1 cellular context compared by ENCODE assay signal in the genomic region with DNA sequence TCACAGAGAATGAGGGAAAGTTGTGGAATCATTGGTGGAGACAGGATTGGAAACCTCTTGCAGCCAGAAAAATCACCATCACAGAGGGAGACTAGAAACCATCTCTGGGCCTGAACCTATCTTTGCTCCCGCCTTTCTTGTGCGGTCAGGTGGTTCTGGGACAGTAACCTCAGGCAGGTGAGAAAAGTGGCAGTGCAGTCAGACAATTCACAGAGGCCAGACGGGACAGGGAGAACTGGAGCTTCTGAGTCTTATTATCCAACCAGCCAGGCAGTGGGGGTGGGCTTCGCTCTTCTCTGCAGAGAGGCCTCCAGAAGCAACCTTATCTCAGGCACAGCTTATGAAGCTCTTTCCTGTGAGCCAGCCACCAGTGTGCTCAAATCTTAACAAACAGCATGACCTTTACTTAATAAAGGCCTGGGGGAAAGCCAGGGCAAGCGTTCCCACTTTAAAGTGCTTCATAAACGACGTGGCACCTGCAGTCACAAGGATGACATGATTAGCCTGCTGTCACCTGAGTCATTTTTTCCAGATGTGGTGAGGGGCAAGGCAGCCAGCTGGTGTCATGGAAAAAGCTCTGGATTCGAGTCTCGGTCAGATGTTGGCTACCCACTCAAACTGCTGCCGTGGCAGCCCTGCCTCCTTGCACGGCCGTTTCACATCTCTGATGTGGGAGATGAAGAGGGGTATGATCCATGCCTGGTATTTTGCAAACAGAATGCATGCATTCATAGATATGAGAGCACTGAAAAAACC.
TF ChIP-seq lines count a peak whose summit lies in the region.

No MANE protein-coding gene starts in this region.

TF ChIP-seq in K562, 482 proteins besides CTCF, POLR2A, EP300 and RAD21 (continued from another document and continues in another):
- TF ChIP-seq, protein P1, sequence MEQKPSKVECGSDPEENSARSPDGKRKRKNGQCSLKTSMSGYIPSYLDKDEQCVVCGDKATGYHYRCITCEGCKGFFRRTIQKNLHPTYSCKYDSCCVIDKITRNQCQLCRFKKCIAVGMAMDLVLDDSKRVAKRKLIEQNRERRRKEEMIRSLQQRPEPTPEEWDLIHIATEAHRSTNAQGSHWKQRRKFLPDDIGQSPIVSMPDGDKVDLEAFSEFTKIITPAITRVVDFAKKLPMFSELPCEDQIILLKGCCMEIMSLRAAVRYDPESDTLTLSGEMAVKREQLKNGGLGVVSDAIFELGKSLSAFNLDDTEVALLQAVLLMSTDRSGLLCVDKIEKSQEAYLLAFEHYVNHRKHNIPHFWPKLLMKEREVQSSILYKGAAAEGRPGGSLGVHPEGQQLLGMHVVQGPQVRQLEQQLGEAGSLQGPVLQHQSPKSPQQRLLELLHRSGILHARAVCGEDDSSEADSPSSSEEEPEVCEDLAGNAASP (IDR thresholded peaks at IDR 0.05), result no peak
- TF ChIP-seq ZNF407 (IDR thresholded peaks at IDR 0.05; ENCODE audit: low read depth) (no peak), SP2 (IDR thresholded peaks at IDR 0.05; ENCODE audit: extremely low read depth, low read depth, low read length, poor library complexity, severe bottlenecking) (no peak), MXD1 (CRISPR knock-in tag; IDR thresholded peaks at IDR 0.05; ENCODE audit: borderline replicate concordance, poor library complexity, severe bottlenecking) (no peak), ASH1L (IDR thresholded peaks at IDR 0.05; ENCODE audit: borderline replicate concordance, low read depth, partially characterized antibody) (no peak), RUNX1 (IDR thresholded peaks at IDR 0.05; ENCODE audit: low read depth) (no peak), PHF8 (IDR thresholded peaks at IDR 0.05; ENCODE audit: borderline replicate concordance, low read length) (no peak), ZNF239 (CRISPR knock-in tag; IDR thresholded peaks at IDR 0.05) (no peak), HSF4 (CRISPR knock-in tag; IDR thresholded peaks at IDR 0.05; ENCODE audit: borderline replicate concordance) (no peak), KLF16 (IDR thresholded peaks at IDR 0.05) (0 out of 2 replicates have a peak, but pooled peaks have one; percentile 63), ZNF121 (CRISPR knock-in tag; conservative IDR thresholded peaks at IDR 0.05) (no peak), NCOA1 (IDR thresholded peaks at IDR 0.05; ENCODE audit: low read depth) (peak; percentile 57; the same call in 1 of the 2 replicates), ZNF347 (CRISPR knock-in tag; IDR thresholded peaks at IDR 0.05; ENCODE audit: low read depth) (no peak), PHB (CRISPR knock-in tag; IDR thresholded peaks at IDR 0.05) (no peak), CCAR2 (IDR thresholded peaks at IDR 0.05; ENCODE audit: low read depth, low read length) (no peak), BCL6 (CRISPR knock-in tag; IDR thresholded peaks at IDR 0.05) (no peak), TGIF2 (CRISPR knock-in tag; IDR thresholded peaks at IDR 0.05) (no peak), ZNF124 (CRISPR knock-in tag; IDR thresholded peaks at IDR 0.05) (no peak), JUN (IDR thresholded peaks at IDR 0.05; ENCODE audit: borderline replicate concordance, low read depth, low read length) (0 out of 2 replicates have a peak, but pooled peaks have one; percentile 26), JUN (CRISPR knock-in tag; IDR thresholded peaks at IDR 0.05; ENCODE audit: borderline replicate concordance) (no peak), FOXM1 (IDR thresholded peaks at IDR 0.05; ENCODE audit: low read depth) (peak; percentile 41; the same call in 1 of the 2 replicates), FOXM1 (CRISPR knock-in tag; IDR thresholded peaks at IDR 0.05; ENCODE audit: low read depth) (no peak), MAFF (IDR thresholded peaks at IDR 0.05; ENCODE audit: low read length) (no peak), ARNT (IDR thresholded peaks at IDR 0.05) (peak; percentile 46 to 50; a peak in 3 of 4 replicates), L3MBTL2 (IDR thresholded peaks at IDR 0.05) (peak; percentile 13; the same call in 1 of the 2 replicates), ZNF586 (CRISPR knock-in tag; conservative IDR thresholded peaks at IDR 0.05) (no peak), JUND (IDR thresholded peaks at IDR 0.05; ENCODE audit: borderline replicate concordance, low read depth, low read length) (peak; percentile 3; the same call in 1 of the 2 replicates), JUND (tag; IDR thresholded peaks at IDR 0.05; ENCODE audit: borderline replicate concordance, low read depth, low read length) (peak; percentile 14; the same call in 2 of the 3 replicates), RCOR1 (IDR thresholded peaks at IDR 0.05; ENCODE audit: borderline replicate concordance in 1 of 2, low read depth in 2 of 2, low read length in 2 of 2) (peak; percentile 34 to 76; a peak in 2 of 4 replicates), GABPA (tag; conservative IDR thresholded peaks at IDR 0.05; ENCODE audit: low read depth) (no peak), ZMIZ1 (IDR thresholded peaks at IDR 0.05; ENCODE audit: low read depth in 2 of 2, low read length in 2 of 2) (0 out of 4 replicates have a peak, but pooled peaks of 1 of the 2 experiments have one; percentile 54), ZBTB11 (CRISPR knock-in tag; IDR thresholded peaks at IDR 0.05) (no peak), NFATC3 (IDR thresholded peaks at IDR 0.05) (no peak), TFAP4 (CRISPR knock-in tag; IDR thresholded peaks at IDR 0.05; ENCODE audit: borderline replicate concordance) (peak; percentile 65; the same call in 1 of the 2 replicates), ZFX (CRISPR knock-in tag; IDR thresholded peaks at IDR 0.05) (peak; percentile 22; the same call in 1 of the 2 replicates)
- TF ChIP-seq, protein P2, sequence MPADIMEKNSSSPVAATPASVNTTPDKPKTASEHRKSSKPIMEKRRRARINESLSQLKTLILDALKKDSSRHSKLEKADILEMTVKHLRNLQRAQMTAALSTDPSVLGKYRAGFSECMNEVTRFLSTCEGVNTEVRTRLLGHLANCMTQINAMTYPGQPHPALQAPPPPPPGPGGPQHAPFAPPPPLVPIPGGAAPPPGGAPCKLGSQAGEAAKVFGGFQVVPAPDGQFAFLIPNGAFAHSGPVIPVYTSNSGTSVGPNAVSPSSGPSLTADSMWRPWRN (IDR thresholded peaks at IDR 0.05; ENCODE audit: low read depth), result no peak
- TF ChIP-seq, protein P3, sequence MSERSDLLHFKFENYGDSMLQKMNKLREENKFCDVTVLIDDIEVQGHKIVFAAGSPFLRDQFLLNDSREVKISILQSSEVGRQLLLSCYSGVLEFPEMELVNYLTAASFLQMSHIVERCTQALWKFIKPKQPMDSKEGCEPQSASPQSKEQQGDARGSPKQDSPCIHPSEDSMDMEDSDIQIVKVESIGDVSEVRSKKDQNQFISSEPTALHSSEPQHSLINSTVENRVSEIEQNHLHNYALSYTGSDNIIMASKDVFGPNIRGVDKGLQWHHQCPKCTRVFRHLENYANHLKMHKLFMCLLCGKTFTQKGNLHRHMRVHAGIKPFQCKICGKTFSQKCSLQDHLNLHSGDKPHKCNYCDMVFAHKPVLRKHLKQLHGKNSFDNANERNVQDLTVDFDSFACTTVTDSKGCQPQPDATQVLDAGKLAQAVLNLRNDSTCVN (CRISPR knock-in tag; IDR thresholded peaks at IDR 0.05), result no peak
